9 cellular contexts compared by ENCODE assay signal in genomic region chr14:59871166-59871495, GRCh38. TPM values are rescaled to one million over a fixed set of nuclear protein-coding genes. Genes with fewer than 3 reads are reported as not detected.
DNase-seq lines count a peak whose midpoint lies in the region; ATAC-seq, FAIRE-seq and TF ChIP-seq lines count a peak whose summit lies in the region.
"Had no signal": no experiment of that assay in that cellular context is flagged by ENCODE, and none has a peak within 500 bp of the region (broad histone marks: within the 10 kb centered on the region; RNA-seq: fewer than 3 reads in every experiment).

No MANE protein-coding gene starts in this region.

- H3K36me3 ChIP-seq in Caco-2 (ENCODE audit: control insufficient read depth, insufficient read depth, low read length) (no peaks in the 10 kb centered on the region), Karpas-422 (ENCODE audit: insufficient read depth, low read length) (no peaks in the 10 kb centered on the region), endothelial cell of umbilical vein (ENCODE audit: control insufficient read depth in 2 of 2, extremely low read depth in 1 of 2, insufficient read depth in 2 of 2, low read length in 2 of 2) (no peaks in the 10 kb centered on the region), osteoblast (ENCODE audit: insufficient read depth, low read length) (no peaks in the 10 kb centered on the region)

- peak overlapping the region; percentile 88 for H3K4me2 ChIP-seq in Karpas-422 (ENCODE audit: low read depth, low read length, poor library complexity, severe bottlenecking)
- H3K4me2 ChIP-seq in endothelial cell of umbilical vein (ENCODE audit: insufficient read depth, low read length): peak overlapping the region; percentile 55
- H3K4me2 ChIP-seq in osteoblast (ENCODE audit: insufficient read depth, low read length): peak overlapping the region; percentile 64

- H4K20me1 ChIP-seq in Karpas-422 (ENCODE audit: insufficient read depth, low read depth, low read length): no peaks in the 10 kb centered on the region
- H4K20me1 ChIP-seq in endothelial cell of umbilical vein (replicated peaks; ENCODE audit: control insufficient read depth, extremely low read depth, insufficient read depth, low read length): no peaks in the 10 kb centered on the region
- no peaks in the 10 kb centered on the region for H4K20me1 ChIP-seq in osteoblast (ENCODE audit: insufficient read depth, low read length)

- peak overlapping the region; percentile 54; the same call in 1 of the 2 replicates for H3K9ac ChIP-seq in Karpas-422 (ENCODE audit: low read length)
- H3K9ac ChIP-seq in endothelial cell of umbilical vein (replicated peaks; ENCODE audit: extremely low read depth, insufficient read depth, low read length): no peak overlapping the region

- peak overlapping the region; percentile 33 for H3K4me3 ChIP-seq in Caco-2 (ENCODE audit: low read depth, low read length)
- peak overlapping the region; percentile 64 for H3K4me3 ChIP-seq in Karpas-422 (ENCODE audit: low read length)
- H3K4me3 ChIP-seq in endothelial cell of umbilical vein (replicated peaks in 1 of 3; ENCODE audit: insufficient read depth in 1 of 3, low read depth in 1 of 3, low read length in 3 of 3): no peak overlapping the region
- H3K4me3 ChIP-seq in osteoblast (ENCODE audit: insufficient read depth, low read length): peak overlapping the region; percentile 62

- H2AFZ ChIP-seq in Karpas-422 (ENCODE audit: low read length): peak overlapping the region; percentile 89; the same call in 1 of the 2 replicates
- H2AFZ ChIP-seq in endothelial cell of umbilical vein (ENCODE audit: low read depth, low read length): no peak overlapping the region
- peak overlapping the region; percentile 52 for H2AFZ ChIP-seq in osteoblast (ENCODE audit: low read length)

- peaks cover 18% of the 10 kb centered on the region for H3K27me3 Mint-ChIP-seq in Caco-2 (ENCODE audit: insufficient read depth, unreplicated experiment)

- H3K79me2 ChIP-seq in Karpas-422 (ENCODE audit: low read length) (no peaks in the 10 kb centered on the region), endothelial cell of umbilical vein (ENCODE audit: control insufficient read depth, insufficient read depth, low read length) (no peaks in the 10 kb centered on the region), osteoblast (ENCODE audit: insufficient read depth, low read length) (no peaks in the 10 kb centered on the region)

- no peak for TF ChIP-seq POLR2A in endothelial cell of umbilical vein (IDR thresholded peaks at IDR 0.05; ENCODE audit: low read depth, low read length)

- H3K9me3 ChIP-seq in Caco-2 (no peaks in the 10 kb centered on the region), Karpas-422 (ENCODE audit: low read length) (no peaks in the 10 kb centered on the region), endothelial cell of umbilical vein (replicated peaks; ENCODE audit: control insufficient read depth, insufficient read depth, low read length) (no peaks in the 10 kb centered on the region), osteoblast (ENCODE audit: low read depth, low read length) (no peaks in the 10 kb centered on the region)

- H3K27me3 ChIP-seq in Caco-2 (replicated peaks; ENCODE audit: control insufficient read depth, insufficient read depth, low read length) (peaks cover 4% of the 10 kb centered on the region; the same call in 1 of the 2 replicates), Karpas-422 (ENCODE audit: low read length) (0 out of 2 replicates have a peak, but pooled peaks cover 3% of the 10 kb centered on the region), endothelial cell of umbilical vein (ENCODE audit: control insufficient read depth in 2 of 2, insufficient read depth in 2 of 2, low read length in 2 of 2) (peaks cover 27 to 68% of the 10 kb centered on the region in 2 experiments), osteoblast (ENCODE audit: insufficient read depth, low read length) (peaks cover 35% of the 10 kb centered on the region)

- H3K4me1 Mint-ChIP-seq in Caco-2 (ENCODE audit: low read depth, unreplicated experiment): peaks cover 5% of the 10 kb centered on the region

- no TSS peak for BruUV-seq in Caco-2 (replicated peaks; lab: Mats Ljungman, UMichigan)
- no TSS peak for BruUV-seq in endothelial cell of umbilical vein (replicated peaks; lab: Mats Ljungman, UMichigan)

- intact Hi-C loops in Caco-2 (cut with micrococcal nuclease; ENCODE audit: unreplicated experiment): no loop called here
- intact Hi-C loops in endothelial cell of umbilical vein (cut with micrococcal nuclease): loop anchor here (5.0 kb wide), 1 partner anchor 46 kb away; no protein-coding TSS in a partner anchor

- no peaks in the 10 kb centered on the region for H3K9me1 ChIP-seq in endothelial cell of umbilical vein (replicated peaks; ENCODE audit: control insufficient read depth, extremely low read depth, insufficient read depth, low read length)

- CTCF ChIA-PET in Caco-2 (lab: Charles Lee) (no interaction called here), endothelial cell of umbilical vein (lab: Charles Lee) (interaction anchor here (0.8 to 2.8 kb wide), 9 partner anchors 9 to 239 kb away, joined by 3 to 16 read pairs (median 3); no protein-coding TSS in a partner anchor)

- dilution Hi-C loops in endothelial cell of umbilical vein (cut with MboI; ENCODE audit: extremely low pct_ligation_motif_present, low sequenced_read_pairs): no loop called here

- H3K4me3 Mint-ChIP-seq in Caco-2 (ENCODE audit: unreplicated experiment): peak overlapping the region; percentile 86

- H3K27ac ChIP-seq in Karpas-422 (ENCODE audit: low read length) (no peak overlapping the region), endothelial cell of umbilical vein (ENCODE audit: insufficient read depth, low read depth, low read length) (no peak overlapping the region), osteoblast (ENCODE audit: low read depth, low read length) (no peak overlapping the region)
- H3K27ac ChIP-seq: RWPE1 had no signal

- POLR2A ChIA-PET in Caco-2 (lab: Charles Lee) (no interaction called here), endothelial cell of umbilical vein (lab: Charles Lee) (no interaction called here)

- FAIRE-seq in endothelial cell of umbilical vein (lab: Jason Lieb, UNC): no peak

- TF ChIP-seq CTCF in Caco-2 (IDR thresholded peaks at IDR 0.05; ENCODE audit: insufficient read depth in 1 of 2, low read depth in 1 of 2, low read length in 1 of 2, severe bottlenecking in 1 of 2, unreplicated experiment in 1 of 2) (no peak), endothelial cell of umbilical vein (IDR thresholded peaks at IDR 0.05; ENCODE audit: extremely low read depth in 1 of 2, insufficient read depth in 1 of 2, low read depth in 1 of 2, low read length in 2 of 2) (no peak), osteoblast (IDR thresholded peaks at IDR 0.05; ENCODE audit: extremely low read depth, low read depth, low read length) (no peak)

- H3K27ac Mint-ChIP-seq in Caco-2 (ENCODE audit: unreplicated experiment): no peak overlapping the region

- no peaks in the 10 kb centered on the region for H3K9me2 ChIP-seq in Karpas-422 (replicated peaks; ENCODE audit: insufficient read depth, low read length)

- H3K9me3 Mint-ChIP-seq in Caco-2 (ENCODE audit: unreplicated experiment): no peaks in the 10 kb centered on the region

- no peak for ATAC-seq in HG03571 (IDR thresholded peaks at IDR 0.05; ENCODE audit: unreplicated experiment)
- no peak for ATAC-seq in GM21825 (IDR thresholded peaks at IDR 0.05; ENCODE audit: unreplicated experiment)

- 0 out of 2 replicates have a peak, but pooled peaks cover 5% of the 10 kb centered on the region for H3K4me1 ChIP-seq in Caco-2
- peaks cover 15% of the 10 kb centered on the region for H3K4me1 ChIP-seq in Karpas-422 (ENCODE audit: low read length)
- H3K4me1 ChIP-seq in endothelial cell of umbilical vein (ENCODE audit: control insufficient read depth, extremely low read depth, insufficient read depth, low read length): no peaks in the 10 kb centered on the region
- H3K4me1 ChIP-seq in osteoblast (ENCODE audit: insufficient read depth, low read length): no peaks in the 10 kb centered on the region

- DNase-seq in Caco-2 (no peak), Karpas-422 (no peak), endothelial cell of umbilical vein (ENCODE audit: low read depth, low spot score) (peak; percentile 2), osteoblast (ENCODE audit: insufficient read length, low spot score, missing footprints) (peak; percentile 64), amniotic stem cell (lab: John Stamatoyannopoulos, UW) (no peak), RKO (ENCODE audit: low spot score) (no peak)

- H3K36me3 Mint-ChIP-seq in Caco-2 (ENCODE audit: insufficient read depth, unreplicated experiment): no peaks in the 10 kb centered on the region

TF ChIP-seq in endothelial cell of umbilical vein, 7 proteins besides CTCF, POLR2A, EP300 and RAD21 (continues in another document):
- TF ChIP-seq FOS (IDR thresholded peaks at IDR 0.05; ENCODE audit: borderline replicate concordance, insufficient read depth, low read length) (no peak), GATA2 (IDR thresholded peaks at IDR 0.05; ENCODE audit: insufficient read depth, insufficient read length, low read depth, low read length) (no peak), MYC (IDR thresholded peaks at IDR 0.05; ENCODE audit: low read depth, low read length) (no peak)

RNA-seq across cellular contexts. Expression of gene RTN1, which starts 0.6 kb away (rescaled TPM):
- 0.25 TPM in 1 of 2 replicates, not detected in the other for total RNA-seq in Caco-2 (2022)
- total RNA-seq in Karpas-422 (2014; rRNA removed; shearing (Covaris generic); ENCODE audit: low replicate concordance): 0.32 TPM in 1 of 2 replicates, not detected in the other
- total RNA-seq in endothelial cell of umbilical vein: 0.29 TPM in 1 of 2 replicates, not detected in the other
- 0.10 and 0.11 TPM in 2 replicates for polyA plus RNA-seq in endothelial cell of umbilical vein
- 0.07 and 0.08 TPM in 2 replicates for polyA plus RNA-seq in endothelial cell of umbilical vein (2011; cell fraction: cytosol; rRNA removed)
- polyA plus RNA-seq in endothelial cell of umbilical vein (2011; cell fraction: nucleus; rRNA removed): 0.13 and 0.17 TPM in 2 replicates
- 0.08 TPM in 1 of 2 replicates, not detected in the other for polyA plus RNA-seq in endothelial cell of umbilical vein (2012)
- 0.10 TPM in 1 of 2 replicates, not detected in the other for polyA minus RNA-seq in endothelial cell of umbilical vein
- not detected for polyA minus RNA-seq in endothelial cell of umbilical vein (2011; cell fraction: cytosol; rRNA and poly(A)+ RNA removed)
- 0.24 TPM in 1 of 2 replicates, not detected in the other for polyA minus RNA-seq in endothelial cell of umbilical vein (2011; cell fraction: nucleus; rRNA and poly(A)+ RNA removed)
- total RNA-seq in osteoblast: under 0.01 and 0.29 TPM in 2 replicates

RNA-seq across cellular contexts. Expression of gene LRRC9, which starts 48.8 kb away (rescaled TPM):
- total RNA-seq in Caco-2 (2022): 1.2 and 1.3 TPM in 2 replicates
- not detected in 2 replicates for total RNA-seq in Karpas-422 (2014; rRNA removed; shearing (Covaris generic); ENCODE audit: low replicate concordance)
- not detected in 2 replicates for total RNA-seq in endothelial cell of umbilical vein
- not detected in 2 replicates for polyA plus RNA-seq in endothelial cell of umbilical vein
- polyA plus RNA-seq in endothelial cell of umbilical vein (2011; cell fraction: cytosol; rRNA removed): not detected in 2 replicates
- polyA plus RNA-seq in endothelial cell of umbilical vein (2011; cell fraction: nucleus; rRNA removed): not detected in 2 replicates
- polyA plus RNA-seq in endothelial cell of umbilical vein (2012): not detected in 2 replicates
- polyA minus RNA-seq in endothelial cell of umbilical vein: not detected in 2 replicates
- not detected for polyA minus RNA-seq in endothelial cell of umbilical vein (2011; cell fraction: cytosol; rRNA and poly(A)+ RNA removed)
- polyA minus RNA-seq in endothelial cell of umbilical vein (2011; cell fraction: nucleus; rRNA and poly(A)+ RNA removed): not detected in 2 replicates
- not detected in 2 replicates for total RNA-seq in osteoblast

Comparison
In these comparisons a context has a peak if more than half of its experiments do, and no peak if none do; other contexts are left out.
1. DNase-seq: peak in endothelial cell of umbilical vein (single experiment) and osteoblast (single experiment); none in Caco-2 (0 of 2), Karpas-422 (single experiment), amniotic stem cell (single experiment) and RKO (single experiment).
2. H3K4me3 ChIP-seq: peak in Caco-2 (single experiment), Karpas-422 (single experiment) and osteoblast (single experiment); none in endothelial cell of umbilical vein (0 of 3).
3. Peak in every context shown above with its lines, with median percentiles within 50 percentile points of each other: H3K4me2 ChIP-seq.